In genomic region chr10:74008212-74008731, GRCh38 we compare ENCODE assay signal across 8 cellular contexts. TPM values are rescaled to one million over a fixed set of nuclear protein-coding genes. Genes with fewer than 3 reads are reported as not detected.
DNase-seq lines count a peak whose midpoint lies in the region; ATAC-seq and TF ChIP-seq lines count a peak whose summit lies in the region.

No MANE protein-coding gene starts in this region.

- peak overlapping the region in 2 of 4 donors; percentile 70 to 87 for H3K4me3 Mint-ChIP-seq in IgD-negative memory B cell

- TF ChIP-seq CTCF in choroid plexus epithelial cell (conservative IDR thresholded peaks at IDR 0.05; ENCODE audit: low read depth, low read length), result no peak

- H3K4me3 ChIP-seq in choroid plexus epithelial cell (ENCODE audit: low read depth, low read length), result no peak overlapping the region

- H3K27me3 Mint-ChIP-seq in IgD-negative memory B cell, result no peaks in the 10 kb centered on the region

- DNase-seq in A172 (ENCODE audit: low spot score) (peak; percentile 97), choroid plexus epithelial cell (ENCODE audit: low read depth) (peak; percentile 83), NCI-H2196 treated with DMSO at 0.1 percent for 48 hours (lab: John Stamatoyannopoulos, UW; ENCODE audit: unreplicated experiment) (no peak), NCI-H510A (lab: John Stamatoyannopoulos, UW) (no peak), SHP77 (lab: John Stamatoyannopoulos, UW) (no peak)

- H3K4me1 Mint-ChIP-seq in IgD-negative memory B cell, result peaks cover 44 to 49% (median 46%) of the 10 kb centered on the region in 3 donors

- H3K36me3 Mint-ChIP-seq in IgD-negative memory B cell, result peaks cover 6% of the 10 kb centered on the region

- H3K9me3 Mint-ChIP-seq in IgD-negative memory B cell, result no peaks in the 10 kb centered on the region

- ATAC-seq in GM18868 (IDR thresholded peaks at IDR 0.05; ENCODE audit: unreplicated experiment), result peak; percentile 83
- ATAC-seq in HG02623 (IDR thresholded peaks at IDR 0.05; ENCODE audit: unreplicated experiment), result no peak

- peak overlapping the region; percentile 11 to 33 (median 18) for H3K27ac Mint-ChIP-seq in IgD-negative memory B cell

RNA-seq across cellular contexts. Expression of gene VCL, which starts 10.4 kb away (rescaled TPM):
- 142 and 146 TPM in 2 replicates for total RNA-seq in A172 (2014; rRNA removed; shearing (Covaris generic))
- polyA plus RNA-seq in IgD-negative memory B cell, result 44.2 TPM

Comparison
In these comparisons a context has a peak if more than half of its experiments do, and no peak if none do; other contexts are left out.
1. DNase-seq: peak in A172 (single experiment) and choroid plexus epithelial cell (single experiment); none in NCI-H2196 treated with DMSO at 0.1 percent for 48 hours (single experiment), NCI-H510A (single experiment) and SHP77 (0 of 2).